ENCODE assay signal across 8 cellular contexts in genomic region chr9:78032599-78033457, GRCh38. TPM values are rescaled to one million over a fixed set of nuclear protein-coding genes. Genes with fewer than 3 reads are reported as not detected.
DNase-seq lines count a peak whose midpoint lies in the region; ATAC-seq and TF ChIP-seq lines count a peak whose summit lies in the region.

No MANE protein-coding gene starts in this region.

- 35% methylated on average over 18 of the region's 18 CpGs for WGBS in suprapubic skin

- H3K4me1 Mint-ChIP-seq in CD4-positive, alpha-beta T cell (ENCODE audit: low read depth) = peaks cover 58% of the 10 kb centered on the region

- no TSS peak for BruUV-seq in OCI-LY7 (replicated peaks; lab: Mats Ljungman, UMichigan)

- peak overlapping the region; percentile 30 for H3K27ac ChIP-seq in CD4-positive, alpha-beta T cell (ENCODE audit: low read depth, low read length)
- peak overlapping the region; percentile 95 for H3K27ac ChIP-seq in left lung
- H3K27ac ChIP-seq in suprapubic skin = peak overlapping the region; percentile 97
- H3K27ac ChIP-seq in OCI-LY7 (ENCODE audit: low read depth, low read length, poor library complexity, severe bottlenecking) = no peak overlapping the region

- no peaks in the 10 kb centered on the region for H4K20me1 ChIP-seq in OCI-LY7 (ENCODE audit: insufficient read depth, low read length)

- no peaks in the 10 kb centered on the region for H3K9me3 ChIP-seq in CD4-positive, alpha-beta T cell (ENCODE audit: control insufficient read depth, low read length)
- H3K9me3 ChIP-seq in left lung (no peaks in the 10 kb centered on the region), suprapubic skin (no peaks in the 10 kb centered on the region), OCI-LY7 (ENCODE audit: low read length) (no peaks in the 10 kb centered on the region)

- peak overlapping the region; percentile 88 for H3K27ac Mint-ChIP-seq in CD4-positive, alpha-beta T cell

- peak in 1 of 10 experiments; percentile 7 for DNase-seq in CD4-positive, alpha-beta T cell
- peak; percentile 84 for DNase-seq in Jurkat, Clone E6-1 (ENCODE audit: low read depth, low spot score)
- DNase-seq in astrocyte of the spinal cord (ENCODE audit: low read depth, low spot score) (peak; percentile 60), left lung (peak in 1 of 2 donors; percentile 44), suprapubic skin (ENCODE audit: low spot score in 2 of 2) (no peak), OCI-LY7 (ENCODE audit: low spot score) (no peak)
- no peak for DNase-seq in activated CD8-positive, alpha-beta memory T cell treated with anti-CD3 and anti-CD28 coated beads for 24 hours

- H3K36me3 ChIP-seq in left lung = no peaks in the 10 kb centered on the region
- H3K36me3 ChIP-seq in suprapubic skin = no peaks in the 10 kb centered on the region
- no peaks in the 10 kb centered on the region for H3K36me3 ChIP-seq in OCI-LY7 (ENCODE audit: insufficient read depth, low read length)

- in situ Hi-C loops in astrocyte of the spinal cord (cut with HindIII; ENCODE audit: low sequenced_read_pairs) = no loop called here

- TF ChIP-seq EP300 in suprapubic skin (IDR thresholded peaks at IDR 0.05) = no peak

- peak; percentile 8 for ATAC-seq in CD4-positive, alpha-beta T cell (ENCODE audit: poor library complexity)
- peak; percentile 3 for ATAC-seq in left lung
- no peak for ATAC-seq in HG03175 (IDR thresholded peaks at IDR 0.05; ENCODE audit: unreplicated experiment)

- H3K4me1 ChIP-seq in left lung (peaks cover 5 to 47% of the 10 kb centered on the region in 2 donors), suprapubic skin (peaks cover 50% of the 10 kb centered on the region), OCI-LY7 (ENCODE audit: insufficient read depth, low read length, poor library complexity, severe bottlenecking) (no peaks in the 10 kb centered on the region)

- peak overlapping the region; percentile 85 for H3K4me3 ChIP-seq in Jurkat, Clone E6-1 (ENCODE audit: low read length)
- H3K4me3 ChIP-seq in astrocyte of the spinal cord (ENCODE audit: low read depth, low read length) (peak overlapping the region; percentile 82), left lung (peak overlapping the region; percentile 33 to 87), suprapubic skin (peak overlapping the region; percentile 74), OCI-LY7 (ENCODE audit: low read depth, low read length, poor library complexity, severe bottlenecking) (no peak overlapping the region)

- no peak for TF ChIP-seq POLR2A in suprapubic skin (IDR thresholded peaks at IDR 0.05)

- CTCF ChIA-PET in CD4-positive, alpha-beta T cell (lab: Charles Lee) = interaction anchor here (1.4 kb wide), 1 partner anchor 55 kb away, joined by 6 read pairs; no protein-coding TSS in a partner anchor
- CTCF ChIA-PET in OCI-LY7 (lab: Charles Lee; ENCODE audit: unreplicated experiment) = no interaction called here

- no peak for TF ChIP-seq CTCF in CD4-positive, alpha-beta T cell (IDR thresholded peaks at IDR 0.05)
- TF ChIP-seq CTCF in astrocyte of the spinal cord (IDR thresholded peaks at IDR 0.05; ENCODE audit: low read depth, low read length) = no peak
- no peak for TF ChIP-seq CTCF in left lung (IDR thresholded peaks at IDR 0.05)
- TF ChIP-seq CTCF in suprapubic skin (IDR thresholded peaks at IDR 0.05) = no peak
- TF ChIP-seq CTCF in OCI-LY7 (conservative IDR thresholded peaks at IDR 0.05; ENCODE audit: low read length) = no peak

- no peaks in the 10 kb centered on the region for H3K9me2 ChIP-seq in OCI-LY7 (ENCODE audit: insufficient read depth, low read length)

- H3K36me3 Mint-ChIP-seq in CD4-positive, alpha-beta T cell (ENCODE audit: low read depth) = peaks cover 20% of the 10 kb centered on the region

- H3K27me3 Mint-ChIP-seq in CD4-positive, alpha-beta T cell = no peaks in the 10 kb centered on the region

- H2AFZ ChIP-seq in OCI-LY7 (ENCODE audit: low read length) = no peak overlapping the region

- H3K27me3 ChIP-seq in CD4-positive, alpha-beta T cell (ENCODE audit: control insufficient read depth, insufficient read depth, low read length) = no peaks in the 10 kb centered on the region
- H3K27me3 ChIP-seq in left lung (no peaks in the 10 kb centered on the region), suprapubic skin (no peaks in the 10 kb centered on the region)

- H3K79me2 ChIP-seq in OCI-LY7 (ENCODE audit: insufficient read depth, low read depth, low read length) = no peaks in the 10 kb centered on the region

- H3K9me3 Mint-ChIP-seq in CD4-positive, alpha-beta T cell = no peaks in the 10 kb centered on the region

- peak overlapping the region; percentile 94 for H3K4me3 Mint-ChIP-seq in CD4-positive, alpha-beta T cell

- intact Hi-C loops in CD4-positive, alpha-beta T cell (cut with DNase I, micrococcal nuclease) = loop anchor here in 1 of 2 experiments (5.0 to 10.0 kb wide), 3 partner anchors 126 to 468 kb away; no protein-coding TSS in a partner anchor
- intact Hi-C loops in left lung (cut with DNase I) = no loop called here
- intact Hi-C loops in OCI-LY7 (cut with micrococcal nuclease; ENCODE audit: unreplicated experiment) = no loop called here

- POLR2A ChIA-PET in CD4-positive, alpha-beta T cell (lab: Charles Lee) = interaction anchor here (0.8 to 2.5 kb wide), 14 partner anchors 8 to 254 kb away, joined by 3 to 14 read pairs (median 3); no protein-coding TSS in a partner anchor
- POLR2A ChIA-PET in OCI-LY7 (lab: Charles Lee) = interaction anchor here (0.7 kb wide), 1 partner anchor 190 kb away, joined by 3 read pairs; no protein-coding TSS in a partner anchor

- H3K4me2 ChIP-seq in OCI-LY7 (ENCODE audit: low read length) = no peak overlapping the region

RNA-seq across cellular contexts. Expression of gene GNAQ, which starts 1.2 kb away (rescaled TPM):
- 10 to 100 TPM; 55.5 to 55.9 TPM for total RNA-seq in CD4-positive, alpha-beta T cell
- 39.3 TPM for polyA plus RNA-seq in Jurkat, Clone E6-1 (2012; ENCODE audit: insufficient read depth, insufficient read length)
- total RNA-seq in left lung = 10 to 100 TPM; 82.1 to 95.5 TPM
- 10 to 100 TPM; 16.0 to 29.0 (median 17.7) TPM for total RNA-seq in suprapubic skin
- not detected in 2 replicates for total RNA-seq in OCI-LY7 (2014; rRNA removed; shearing (Covaris generic))
- total RNA-seq in OCI-LY7 (2022) = not detected in 2 replicates

Comparison
In these comparisons a context has a peak if more than half of its experiments do, and no peak if none do; other contexts are left out.
1. DNase-seq: peak in Jurkat, Clone E6-1 (single experiment) and astrocyte of the spinal cord (single experiment); none in suprapubic skin (0 of 2), OCI-LY7 (single experiment) and activated CD8-positive, alpha-beta memory T cell treated with anti-CD3 and anti-CD28 coated beads for 24 hours (single experiment).
2. RNA of gene GNAQ, which starts 1.2 kb away (total RNA-seq): 82.1 to 95.5 TPM in left lung, 55.5 to 55.9 TPM in CD4-positive, alpha-beta T cell and 16.0 to 29.0 TPM in suprapubic skin; not detected in OCI-LY7; every median in the first group is over 10 times any median in the second.